Comparison of ENCODE assay signal across 24 cellular contexts in the genomic region with DNA sequence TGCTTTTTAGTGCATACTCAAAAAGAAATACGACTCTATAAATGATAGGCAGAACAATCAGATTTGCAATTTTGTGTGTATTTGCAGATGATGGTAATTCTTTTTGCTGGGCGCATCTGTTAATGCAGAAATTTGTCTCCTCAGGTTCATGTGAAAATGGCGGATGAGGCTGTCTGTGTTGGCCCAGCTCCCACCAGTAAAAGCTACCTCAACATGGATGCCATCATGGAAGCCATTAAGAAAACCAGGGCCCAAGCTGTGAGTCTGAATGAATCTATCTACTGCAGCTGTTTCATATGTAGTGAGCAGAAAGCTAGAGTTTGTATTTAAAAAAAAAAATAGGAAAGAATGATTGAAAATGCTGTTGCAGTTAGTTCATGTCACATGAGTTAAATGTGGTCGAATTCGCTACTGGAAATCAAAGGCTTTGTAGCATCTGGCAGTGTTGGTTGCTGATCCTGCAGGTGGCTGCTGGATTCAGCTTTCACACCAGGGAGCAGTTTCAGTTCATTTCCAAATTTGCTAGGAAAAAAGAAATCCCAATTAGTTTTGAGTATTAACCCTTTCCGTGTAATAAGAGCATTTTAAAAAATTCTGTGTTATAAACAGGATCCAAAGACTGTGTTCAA.
DNase-seq lines count a peak whose midpoint lies in the region; TF ChIP-seq lines count a peak whose summit lies in the region.
"Had no signal": no experiment of that assay in that cellular context is flagged by ENCODE, and none has a peak within 500 bp of the region (broad histone marks: within the 10 kb centered on the region; RNA-seq: fewer than 3 reads in every experiment).

No MANE protein-coding gene starts in this region.

- no peak for TF ChIP-seq POLR2A in erythroblast (IDR thresholded peaks at IDR 0.05; ENCODE audit: low read length)

- no peaks in the 10 kb centered on the region for H3K27me3 Mint-ChIP-seq in glutamatergic neuron (ENCODE audit: unreplicated experiment)
- H3K27me3 Mint-ChIP-seq: CD8-positive, alpha-beta memory T cell had no signal

- H3K27me3 ChIP-seq in iPS-20b (ENCODE audit: insufficient read depth, low read length) (no peaks in the 10 kb centered on the region), left ventricle myocardium inferior (ENCODE audit: low read depth) (no peaks in the 10 kb centered on the region)

- H3K4me1 ChIP-seq in iPS-20b (ENCODE audit: insufficient read depth, low read length) (peaks cover 29% of the 10 kb centered on the region), left ventricle myocardium inferior (no peaks in the 10 kb centered on the region)

- H3K27ac Mint-ChIP-seq in glutamatergic neuron (ENCODE audit: unreplicated experiment) = no peak overlapping the region

- peaks cover 17% of the 10 kb centered on the region; the same call in 1 of the 2 replicates for H3K36me3 ChIP-seq in iPS-20b (ENCODE audit: insufficient read depth, low read depth, low read length)
- H3K36me3 ChIP-seq in left ventricle myocardium inferior = peaks cover 29% of the 10 kb centered on the region
- H3K36me3 ChIP-seq: HAP-1 had no signal

- DNase-seq in NCI-H2081 (lab: John Stamatoyannopoulos, UW) = peak; percentile 21 to 52
- no peak for DNase-seq in NCI-H2081 treated with DMSO at 0.1 percent for 48 hours (lab: John Stamatoyannopoulos, UW)
- peak; percentile 84 for DNase-seq in NCI-H69 (lab: John Stamatoyannopoulos, UW)
- DNase-seq in erythroblast (lab: John Stamatoyannopoulos, UW) = no peak
- no peak for DNase-seq in glutamatergic neuron
- DNase-seq in left ventricle myocardium inferior = no peak
- DNase-seq in CD1c-positive myeloid dendritic cell (ENCODE audit: extremely low spot score) = no peak
- DNase-seq: 8988T; C1 segment of cervical spinal cord; CD8-positive, alpha-beta memory T cell; GDM1; IMR-90; NCI-H1105; NCI-H1694; NCI-H510A; NCI-H748 treated with DMSO at 0.1 percent for 48 hours; NK-92 treated with Interleukin-12 subunit alpha and Interleukin-12 subunit beta, amount 100 ng/mL, for 24 hours; SHP77 treated with DMSO at 0.1 percent for 48 hours; SW 1271 had no signal

- peaks cover 9% of the 10 kb centered on the region for H3K4me1 Mint-ChIP-seq in glutamatergic neuron (ENCODE audit: low read depth, unreplicated experiment)

- H3K9ac ChIP-seq in iPS-20b (ENCODE audit: low read depth, low read length) = peak overlapping the region; percentile 6; the same call in 1 of the 2 replicates

- TF ChIP-seq CTCF in glutamatergic neuron (IDR thresholded peaks at IDR 0.05; ENCODE audit: partially characterized antibody, unreplicated experiment) (no peak), left ventricle myocardium inferior (IDR thresholded peaks at IDR 0.05; ENCODE audit: borderline replicate concordance) (no peak)

- no peaks in the 10 kb centered on the region for H3K9me3 Mint-ChIP-seq in glutamatergic neuron (ENCODE audit: unreplicated experiment)
- H3K9me3 Mint-ChIP-seq: CD8-positive, alpha-beta memory T cell had no signal

- H3K27ac ChIP-seq in iPS-20b (ENCODE audit: low read length) (peak overlapping the region; percentile 1), left ventricle myocardium inferior (replicated peaks) (no peak overlapping the region)
- H3K27ac ChIP-seq: HL-60, RWPE1, SK-N-MC had no signal

- H3K4me3 ChIP-seq in iPS-20b (ENCODE audit: low read length) (no peak overlapping the region), left ventricle myocardium inferior (no peak overlapping the region)
- H3K4me3 ChIP-seq: HAP-1, SK-N-MC had no signal

- no peaks in the 10 kb centered on the region for H3K9me3 ChIP-seq in iPS-20b (ENCODE audit: insufficient read depth, low read depth, low read length)
- no peaks in the 10 kb centered on the region for H3K9me3 ChIP-seq in left ventricle myocardium inferior (replicated peaks)

- no peaks in the 10 kb centered on the region for H3K36me3 Mint-ChIP-seq in glutamatergic neuron (ENCODE audit: unreplicated experiment)

- intact Hi-C loops in left ventricle myocardium inferior (cut with micrococcal nuclease) = no loop called here

- H3K4me3 Mint-ChIP-seq in glutamatergic neuron (ENCODE audit: unreplicated experiment) = no peak overlapping the region
- H3K4me3 Mint-ChIP-seq: CD8-positive, alpha-beta memory T cell had no signal

Comparison
In these comparisons a context has a peak if more than half of its experiments do, and no peak if none do; other contexts are left out.
1. DNase-seq: peak in NCI-H2081 (2 of 2) and NCI-H69 (single experiment); none in NCI-H2081 treated with DMSO at 0.1 percent for 48 hours (single experiment), erythroblast (0 of 2), glutamatergic neuron (single experiment), left ventricle myocardium inferior (single experiment) and CD1c-positive myeloid dendritic cell (single experiment).